Comparison of ENCODE assay signal across 1 cellular context in genomic region chr11:94184362-94184761, GRCh38.
TF ChIP-seq lines count a peak whose summit lies in the region.

No MANE protein-coding gene starts in this region.

TF ChIP-seq in IMR-90, 13 proteins besides CTCF, POLR2A, EP300 and RAD21 (continued from another document):
- TF ChIP-seq MXI1 (IDR thresholded peaks at IDR 0.05; ENCODE audit: borderline replicate concordance, low read depth, low read length) (no peak), SMC3 (IDR thresholded peaks at IDR 0.05; ENCODE audit: low read depth, low read length) (no peak)
